8 cellular contexts compared by ENCODE assay signal in genomic region chr3:34015204-34016142, GRCh38.
DNase-seq lines count a peak whose midpoint lies in the region; ATAC-seq and TF ChIP-seq lines count a peak whose summit lies in the region.

No MANE protein-coding gene starts in this region.

- intact Hi-C loops in colonic mucosa (cut with DNase I), result no loop called here

- no peak overlapping the region for H2AK5ac ChIP-seq in mesendoderm (ENCODE audit: low read length)

- H3K9me3 ChIP-seq in colonic mucosa (no peaks in the 10 kb centered on the region), suprapubic skin (no peaks in the 10 kb centered on the region)

- no peak overlapping the region for H2BK120ac ChIP-seq in mesendoderm (ENCODE audit: low read depth, low read length)

- H3K9me3 Mint-ChIP-seq in WTC11, result no peaks in the 10 kb centered on the region

- peaks cover 2% of the 10 kb centered on the region for H3K4me1 ChIP-seq in mesendoderm (ENCODE audit: control insufficient read depth, low read depth, low read length)
- H3K4me1 ChIP-seq in colonic mucosa, result no peaks in the 10 kb centered on the region
- H3K4me1 ChIP-seq in suprapubic skin, result no peaks in the 10 kb centered on the region

- CTCF ChIA-PET in WTC11 (lab: Charles Lee), result interaction anchor here (0.6 to 4.3 kb wide), 25 partner anchors 8 to 253 kb away, joined by 3 to 83 read pairs (median 4); no protein-coding TSS in a partner anchor

- no peak for TF ChIP-seq EP300 in suprapubic skin (IDR thresholded peaks at IDR 0.05)

- no CpG with 5 or more reads among the region's 9 CpGs for WGBS in mesendoderm (ENCODE audit: extremely low coverage, insufficient coverage, low lambda C conversion rate)
- 85% methylated on average over 9 of the region's 9 CpGs for WGBS in suprapubic skin

- H3K36me3 ChIP-seq in mesendoderm (ENCODE audit: control insufficient read depth, insufficient read depth, low read length) (no peaks in the 10 kb centered on the region), colonic mucosa (no peaks in the 10 kb centered on the region), suprapubic skin (no peaks in the 10 kb centered on the region)

- H3K4me2 ChIP-seq in mesendoderm (ENCODE audit: low read length), result no peak overlapping the region

- ATAC-seq in WTC11, result peak; percentile 85
- no peak for ATAC-seq in stimulated activated naive CD8-positive, alpha-beta T cell treated with anti-CD3 and anti-CD28 coated beads, Interleukin-15, Interleukin-2, amounts not matched to agents 100 U/mL and 50 U/mL, for 24 hours

- no peak overlapping the region for H3K27ac Mint-ChIP-seq in WTC11

- no peak overlapping the region for H3K56ac ChIP-seq in mesendoderm (ENCODE audit: low read length)

- TF ChIP-seq CTCF in WTC11 (IDR thresholded peaks at IDR 0.05), result no peak; the same call in 1 of the 2 replicates
- TF ChIP-seq CTCF in colonic mucosa (IDR thresholded peaks at IDR 0.05), result no peak
- no peak for TF ChIP-seq CTCF in suprapubic skin (IDR thresholded peaks at IDR 0.05)

- H3K4ac ChIP-seq in mesendoderm (ENCODE audit: low read depth, low read length), result no peak overlapping the region

- H3K79me1 ChIP-seq in mesendoderm (ENCODE audit: low read length), result no peaks in the 10 kb centered on the region

- H4K8ac ChIP-seq in mesendoderm (ENCODE audit: low read depth, low read length), result no peak overlapping the region

- no peak overlapping the region for H4K5ac ChIP-seq in mesendoderm (ENCODE audit: low read length)

- no peaks in the 10 kb centered on the region for H3K79me2 ChIP-seq in mesendoderm (ENCODE audit: control insufficient read depth, insufficient read depth, low read length)

- H2BK15ac ChIP-seq in mesendoderm (replicated peaks; ENCODE audit: low read depth), result no peak overlapping the region

- H3K27me3 Mint-ChIP-seq in WTC11 (ENCODE audit: low read depth), result no peaks in the 10 kb centered on the region

- DNase-seq in ELR (ENCODE audit: low read depth), result peak; percentile 18
- peak; percentile 13 for DNase-seq in HuH-7 (ENCODE audit: low spot score)
- DNase-seq in WTC11 (ENCODE audit: low spot score), result peak; percentile 46
- peak; percentile 78 for DNase-seq in mesendoderm
- no peak for DNase-seq in activated T-cell treated with anti-CD3 and anti-CD28 coated beads for 4 hours
- no peak for DNase-seq in stimulated activated naive CD8-positive, alpha-beta T cell treated with anti-CD3 and anti-CD28 coated beads, Interleukin-15, Interleukin-2, amounts not matched to agents 100 U/mL and 50 U/mL, for 24 hours
- no peak for DNase-seq in colonic mucosa
- no peak for DNase-seq in suprapubic skin (ENCODE audit: low spot score in 2 of 2)

- H3K4me3 ChIP-seq in mesendoderm (ENCODE audit: low read length) (no peak overlapping the region), colonic mucosa (no peak overlapping the region), suprapubic skin (no peak overlapping the region)

- no peak overlapping the region for H3K27ac ChIP-seq in mesendoderm (ENCODE audit: low read depth, low read length)
- H3K27ac ChIP-seq in colonic mucosa, result no peak overlapping the region
- no peak overlapping the region for H3K27ac ChIP-seq in suprapubic skin

- peak overlapping the region; percentile 16 for H3K23ac ChIP-seq in mesendoderm (ENCODE audit: low read length)

- H3K4me1 Mint-ChIP-seq in WTC11, result no peaks in the 10 kb centered on the region; the same call in 1 of the 2 replicates

- no peak overlapping the region for H2BK5ac ChIP-seq in mesendoderm (ENCODE audit: low read length)

- no peaks in the 10 kb centered on the region for H3K36me3 Mint-ChIP-seq in WTC11

- H3K27me3 ChIP-seq in mesendoderm (ENCODE audit: insufficient read depth, low read length, poor library complexity) (no peaks in the 10 kb centered on the region), colonic mucosa (no peaks in the 10 kb centered on the region), suprapubic skin (no peaks in the 10 kb centered on the region)

- TF ChIP-seq POLR2A in suprapubic skin (IDR thresholded peaks at IDR 0.05), result no peak

- no peak overlapping the region for H3K18ac ChIP-seq in mesendoderm (ENCODE audit: low read length)

- POLR2A ChIA-PET in WTC11 (lab: Charles Lee), result no interaction called here

- H3K4me3 Mint-ChIP-seq in WTC11, result no peak overlapping the region

- H3K9ac ChIP-seq in mesendoderm (ENCODE audit: low read length) (no peak overlapping the region), colonic mucosa (ENCODE audit: low read depth in 2 of 2, low read length in 2 of 2) (no peak overlapping the region)

TF ChIP-seq in WTC11, 78 proteins besides CTCF, POLR2A, EP300 and RAD21 (continues in another document):
- TF ChIP-seq GABPB1 (CRISPR knock-in tag; IDR thresholded peaks at IDR 0.05), result no peak
- TF ChIP-seq ETV6 (CRISPR knock-in tag; IDR thresholded peaks at IDR 0.05), result no peak
- TF ChIP-seq FOXJ3 (CRISPR knock-in tag; IDR thresholded peaks at IDR 0.05; ENCODE audit: borderline replicate concordance), result no peak
- TF ChIP-seq NR3C1 (CRISPR knock-in tag; conservative IDR thresholded peaks at IDR 0.05; ENCODE audit: low read depth), result no peak
- no peak for TF ChIP-seq MYBL2 (CRISPR knock-in tag; IDR thresholded peaks at IDR 0.05)
- TF ChIP-seq HMGXB4 (CRISPR knock-in tag; IDR thresholded peaks at IDR 0.05), result no peak
- no peak for TF ChIP-seq ZNF219 (CRISPR knock-in tag; IDR thresholded peaks at IDR 0.05; ENCODE audit: borderline replicate concordance)
- TF ChIP-seq MAX (CRISPR knock-in tag; IDR thresholded peaks at IDR 0.05), result no peak
- no peak for TF ChIP-seq FOXP4 (CRISPR knock-in tag; IDR thresholded peaks at IDR 0.05)
- no peak for TF ChIP-seq ZNF121 (CRISPR knock-in tag; IDR thresholded peaks at IDR 0.05)
- TF ChIP-seq MLX (CRISPR knock-in tag; IDR thresholded peaks at IDR 0.05), result no peak
- TF ChIP-seq IRF1 (CRISPR knock-in tag; IDR thresholded peaks at IDR 0.05), result no peak
- no peak for TF ChIP-seq ATF3 (CRISPR knock-in tag; conservative IDR thresholded peaks at IDR 0.05)
- TF ChIP-seq TCF7 (CRISPR knock-in tag; IDR thresholded peaks at IDR 0.05; ENCODE audit: low read depth), result no peak
- TF ChIP-seq MXD4 (CRISPR knock-in tag; IDR thresholded peaks at IDR 0.05; ENCODE audit: borderline replicate concordance), result no peak
- no peak for TF ChIP-seq ELF4 (CRISPR knock-in tag; IDR thresholded peaks at IDR 0.05; ENCODE audit: low read depth)
- no peak for TF ChIP-seq JAZF1 (CRISPR knock-in tag; IDR thresholded peaks at IDR 0.05)

Comparison
In these comparisons a context has a peak if more than half of its experiments do, and no peak if none do; other contexts are left out.
1. DNase-seq: peak in ELR (single experiment), HuH-7 (single experiment), WTC11 (single experiment) and mesendoderm (single experiment); none in activated T-cell treated with anti-CD3 and anti-CD28 coated beads for 4 hours (single experiment), stimulated activated naive CD8-positive, alpha-beta T cell treated with anti-CD3 and anti-CD28 coated beads, Interleukin-15, Interleukin-2, amounts not matched to agents 100 U/mL and 50 U/mL, for 24 hours (single experiment), colonic mucosa (single experiment) and suprapubic skin (0 of 2).